22 cellular contexts compared by ENCODE assay signal in the genomic region with DNA sequence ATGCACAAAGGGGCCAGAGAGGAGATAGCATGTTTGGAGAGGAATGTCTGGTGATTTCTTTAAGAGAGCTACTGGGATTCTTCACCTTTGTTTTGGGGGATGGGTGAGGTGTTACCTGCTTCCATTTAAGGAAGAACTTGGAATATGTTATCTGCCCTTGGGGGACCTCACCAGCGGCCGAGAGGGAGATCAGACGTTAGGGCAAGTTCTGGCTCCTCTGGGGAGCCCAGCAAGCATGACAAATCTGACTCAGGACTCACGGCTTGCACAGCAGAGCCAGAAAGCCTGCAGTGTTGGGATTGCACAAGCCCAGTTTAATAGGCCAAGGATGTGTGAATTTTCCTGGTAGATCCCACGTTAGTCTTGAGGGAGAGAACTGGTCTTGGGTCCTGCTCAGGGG. TPM values are rescaled to one million over a fixed set of nuclear protein-coding genes. Genes with fewer than 3 reads are reported as not detected.
DNase-seq lines count a peak whose midpoint lies in the region; ATAC-seq, FAIRE-seq and TF ChIP-seq lines count a peak whose summit lies in the region.
"Had no signal": no experiment of that assay in that cellular context is flagged by ENCODE, and none has a peak within 500 bp of the region (broad histone marks: within the 10 kb centered on the region; RNA-seq: fewer than 3 reads in every experiment).

No MANE protein-coding gene starts in this region.

- H2BK12ac ChIP-seq in H1 (ENCODE audit: low read depth, low read length), result no peak overlapping the region

- intact Hi-C loops in IMR-90 (cut with micrococcal nuclease), result loop anchor here (5.0 kb wide), 1 partner anchor 333 kb away; no protein-coding TSS in a partner anchor

- H3K4ac ChIP-seq in IMR-90 (ENCODE audit: low read depth, low read length) (0 out of 2 replicates have a peak overlapping the region, but pooled peaks have one; percentile 51), H1 (replicated peaks; ENCODE audit: insufficient read length, low read depth, low read length) (no peak overlapping the region)

- H2AFZ ChIP-seq in IMR-90 (replicated peaks; ENCODE audit: low read length, poor library complexity), result peak overlapping the region; percentile 24
- peak overlapping the region; percentile 90 for H2AFZ ChIP-seq in H1 (ENCODE audit: low read length)

- H3K27ac ChIP-seq in IMR-90 (ENCODE audit: insufficient read depth, low read length) (no peak overlapping the region), H1 (ENCODE audit: low read depth, low read length) (no peak overlapping the region)
- H3K27ac ChIP-seq: SJSA1, uterus had no signal

- H4K20me1 ChIP-seq in IMR-90 (ENCODE audit: insufficient read depth, low read length) (no peaks in the 10 kb centered on the region), H1 (replicated peaks in 1 of 2; ENCODE audit: control insufficient read depth in 1 of 2, insufficient read depth in 2 of 2, low read length in 2 of 2) (no peaks in the 10 kb centered on the region)

- H3K18ac ChIP-seq in IMR-90 (ENCODE audit: low read depth, low read length), result peak overlapping the region; percentile 26; the same call in 1 of the 2 replicates
- no peak overlapping the region for H3K18ac ChIP-seq in H1 (ENCODE audit: extremely low read depth, low read length)

- H4K91ac ChIP-seq in IMR-90 (ENCODE audit: insufficient read depth, low read depth, low read length) (no peak overlapping the region), H1 (replicated peaks; ENCODE audit: insufficient read length, low read length) (peak overlapping the region; percentile 20)

- peak overlapping the region; percentile 25 for H2BK120ac ChIP-seq in IMR-90 (ENCODE audit: low read depth, low read length)
- no peak overlapping the region for H2BK120ac ChIP-seq in H1 (replicated peaks; ENCODE audit: low read depth, low read length)

- H3K27me3 ChIP-seq in IMR-90 (ENCODE audit: control insufficient read depth, insufficient read depth, low read length), result no peaks in the 10 kb centered on the region
- no peaks in the 10 kb centered on the region for H3K27me3 ChIP-seq in H1 (replicated peaks in 1 of 4; ENCODE audit: control insufficient read depth in 3 of 4, extremely low read depth in 1 of 4, insufficient read depth in 3 of 4, low read length in 3 of 4)
- H3K27me3 ChIP-seq: SJSA1, uterus had no signal

- ATAC-seq in IMR-90 (ENCODE audit: low read depth) (peak; percentile 33), HG02623 (IDR thresholded peaks at IDR 0.05; ENCODE audit: unreplicated experiment) (no peak), GM19023 (IDR thresholded peaks at IDR 0.05; ENCODE audit: unreplicated experiment) (no peak)
- ATAC-seq: activated CD4-positive, CD25-positive, alpha-beta regulatory T cell treated with anti-CD3 and anti-CD28 coated beads, Interleukin-2, amount 50 U/mL, for 24 hours; K562 had no signal

- H3K36me3 ChIP-seq in IMR-90 (ENCODE audit: control insufficient read depth, insufficient read depth, low read length), result no peaks in the 10 kb centered on the region
- no peaks in the 10 kb centered on the region for H3K36me3 ChIP-seq in H1 (ENCODE audit: control insufficient read depth in 2 of 4, insufficient read depth in 4 of 4, low read length in 3 of 4)
- H3K36me3 ChIP-seq: SJSA1, uterus had no signal

- peak; percentile 56 for DNase-seq in EH (ENCODE audit: low read depth)
- DNase-seq in IMR-90, result peak; percentile 54
- no peak for DNase-seq in H1 (ENCODE audit: low read depth in 1 of 2, low spot score in 2 of 2)
- DNase-seq in iPS-NIHi11 (ENCODE audit: low spot score), result peak; percentile 15
- no peak for DNase-seq in T1000 (lab: John Stamatoyannopoulos, UW)
- DNase-seq in middle frontal gyrus (ENCODE audit: extremely low spot score, low spot score), result no peak
- DNase-seq: ACHN; activated effector memory CD4-positive, alpha-beta T cell treated with anti-CD3 and anti-CD28 coated beads, Interleukin-2, amount 50 U/mL, for 16 hours; amygdala; CD4-positive, alpha-beta memory T cell; DND-41; kidney glomerular epithelial cell; NCI-H748 treated with DMSO at 0.1 percent for 48 hours; OCI-M1; uterus had no signal

- H3K14ac ChIP-seq in IMR-90 (replicated peaks; ENCODE audit: low read depth, low read length) (0 out of 2 replicates have a peak overlapping the region, but pooled peaks have one; percentile 25), H1 (ENCODE audit: insufficient read length) (no peak overlapping the region)

- peak overlapping the region; percentile 11 for H2AK9ac ChIP-seq in IMR-90 (replicated peaks; ENCODE audit: low read depth, low read length, poor library complexity)

- POLR2A ChIA-PET in IMR-90 (lab: Charles Lee; ENCODE audit: unreplicated experiment), result no interaction called here
- POLR2A ChIA-PET in H1 (lab: Charles Lee; ENCODE audit: partially characterized antibody), result interaction anchor here (1.2 kb wide), 1 partner anchor 320 kb away, joined by 4 read pairs; a partner anchor contains a TSS

- no peak for TF ChIP-seq CTCF in IMR-90 (conservative IDR thresholded peaks at IDR 0.05; ENCODE audit: low read depth, low read length)
- no peak for TF ChIP-seq CTCF in H1 (IDR thresholded peaks at IDR 0.05; ENCODE audit: control extremely low read depth in 1 of 3, insufficient read depth in 1 of 3, low read depth in 1 of 3, low read length in 3 of 3)

- H3K79me1 ChIP-seq in IMR-90 (ENCODE audit: low read depth in 1 of 2, low read length in 2 of 2) (peaks cover 0 to 4% of the 10 kb centered on the region in 2 experiments; a peak in 1 of 4 replicates), H1 (ENCODE audit: low read depth, low read length) (no peaks in the 10 kb centered on the region)

- H3K9ac ChIP-seq in IMR-90 (ENCODE audit: low read depth, low read length), result no peak overlapping the region
- H3K9ac ChIP-seq in H1 (replicated peaks in 1 of 4; ENCODE audit: extremely low read depth in 1 of 4, low read depth in 3 of 4, low read length in 3 of 4), result no peak overlapping the region

- in situ Hi-C loops in IMR-90 (cut with MboI; ENCODE audit: low sequenced_read_pairs), result no loop called here

- H2BK5ac ChIP-seq in IMR-90 (ENCODE audit: low read depth, low read length, poor library complexity, severe bottlenecking) (peak overlapping the region; percentile 25), H1 (ENCODE audit: low read depth, low read length) (no peak overlapping the region)

- TF ChIP-seq RAD21 in IMR-90 (IDR thresholded peaks at IDR 0.05; ENCODE audit: low read length) (no peak), H1 (IDR thresholded peaks at IDR 0.05 in 1 of 2, conservative IDR thresholded peaks at IDR 0.05 in 1 of 2; ENCODE audit: low read depth in 2 of 2, low read length in 2 of 2) (no peak)

- H4K8ac ChIP-seq in IMR-90 (ENCODE audit: low read depth in 2 of 2, low read length in 2 of 2) (peak overlapping the region in 1 of 2 experiments; percentile 48; a peak in 1 of 4 replicates), H1 (ENCODE audit: extremely low read depth, insufficient read depth, low read length) (no peak overlapping the region)

- TF ChIP-seq EP300 in H1 (IDR thresholded peaks at IDR 0.05; ENCODE audit: borderline replicate concordance in 1 of 2, low read depth in 2 of 2, low read length in 2 of 2), result no peak

- dilution Hi-C loops in IMR-90 (cut with HindIII; ENCODE audit: low sequenced_read_pairs, unreplicated experiment), result no loop called here

- no peak for FAIRE-seq in H1 (lab: Jason Lieb, UNC)
- FAIRE-seq: colon, endothelial cell of umbilical vein, K562 had no signal

- no peak overlapping the region for H3K4me3 ChIP-seq in IMR-90 (ENCODE audit: insufficient read depth, low read depth, low read length)
- H3K4me3 ChIP-seq in H1 (ENCODE audit: extremely low read depth in 1 of 4, insufficient read depth in 2 of 4, low read depth in 3 of 4, low read length in 4 of 4), result no peak overlapping the region
- H3K4me3 ChIP-seq: K562, SJSA1, uterus had no signal

- H2BK20ac ChIP-seq in IMR-90 (ENCODE audit: low read depth, low read length), result peak overlapping the region; percentile 62
- no peak overlapping the region for H2BK20ac ChIP-seq in H1 (ENCODE audit: low read length)

- H3K23me2 ChIP-seq in H1 (ENCODE audit: low read depth, low read length), result no peaks in the 10 kb centered on the region

- peak overlapping the region; percentile 35; the same call in 1 of the 3 replicates for H2BK15ac ChIP-seq in IMR-90 (ENCODE audit: low read depth, low read length)
- no peak overlapping the region for H2BK15ac ChIP-seq in H1 (ENCODE audit: low read length)

- peaks cover 7% of the 10 kb centered on the region for H3K9me1 ChIP-seq in IMR-90 (ENCODE audit: insufficient read depth, low read length)

- H3K79me2 ChIP-seq in H1 (ENCODE audit: control insufficient read depth in 1 of 2, insufficient read depth in 2 of 2, low read length in 2 of 2), result no peaks in the 10 kb centered on the region

- no peak overlapping the region for H3K23ac ChIP-seq in IMR-90 (ENCODE audit: low read depth, low read length)
- no peak overlapping the region for H3K23ac ChIP-seq in H1 (ENCODE audit: insufficient read length)

- no TSS peak for BruUV-seq in IMR-90 (replicated peaks; lab: Mats Ljungman, UMichigan)

- H3K4me2 ChIP-seq in IMR-90 (ENCODE audit: low read depth, low read length) (no peak overlapping the region), H1 (ENCODE audit: insufficient read depth in 1 of 2, low read depth in 2 of 2, low read length in 2 of 2) (no peak overlapping the region)

- no peaks in the 10 kb centered on the region for H3K9me3 ChIP-seq in IMR-90 (ENCODE audit: control insufficient read depth, insufficient read depth, low read length)
- no peaks in the 10 kb centered on the region for H3K9me3 ChIP-seq in H1 (ENCODE audit: insufficient read depth in 2 of 2, low read depth in 1 of 2, low read length in 1 of 2)
- H3K9me3 ChIP-seq: SJSA1, uterus had no signal

- peak overlapping the region; percentile 56; the same call in 1 of the 2 replicates for H2AK5ac ChIP-seq in IMR-90 (ENCODE audit: low read depth, low read length)
- H2AK5ac ChIP-seq in H1 (ENCODE audit: low read depth, low read length), result no peak overlapping the region

- no peak for TF ChIP-seq POLR2A in IMR-90 (IDR thresholded peaks at IDR 0.05; ENCODE audit: low read depth, low read length)
- no peak for TF ChIP-seq POLR2A in H1 (IDR thresholded peaks at IDR 0.05; ENCODE audit: control extremely low read depth in 1 of 2, low read depth in 2 of 2, low read length in 2 of 2)

- WGBS in IMR-90 (ENCODE audit: extremely low coverage in 2 of 2, insufficient read length in 1 of 2), 2 experiments, result 17% methylated on average over 3 of the region's 5 CpGs; no CpG with 5 or more reads in 1 of the 2 experiments
- WGBS in H1 (ENCODE audit: extremely low coverage in 1 of 2, insufficient coverage in 1 of 2, insufficient read length in 1 of 2, insufficient replicate concordance in 2 of 2, low coverage in 1 of 2, low lambda C conversion rate in 2 of 2, missing lambda C conversion rate in 1 of 2), 2 experiments, result 66% methylated on average over 5 of the region's 5 CpGs; no CpG with 5 or more reads in 1 of the 2 experiments

- CTCF ChIA-PET in IMR-90 (lab: Yijun Ruan, JAX) (no interaction called here), H1 (lab: Charles Lee; ENCODE audit: partially characterized antibody) (interaction anchor here (1.0 to 2.4 kb wide), 3 partner anchors 8 to 39 kb away, joined by 3 to 9 read pairs (median 8); no protein-coding TSS in a partner anchor)

- H3K4me1 ChIP-seq in IMR-90 (ENCODE audit: control insufficient read depth, insufficient read depth, low read length) (peaks cover 20% of the 10 kb centered on the region), H1 (replicated peaks in 1 of 4; ENCODE audit: control insufficient read depth in 3 of 4, insufficient read depth in 4 of 4, low read length in 3 of 4) (peaks cover 0 to 4% (median under 1%) of the 10 kb centered on the region in 4 experiments; a peak in 3 of 7 replicates)
- H3K4me1 ChIP-seq: uterus had no signal

- H4K5ac ChIP-seq in IMR-90 (ENCODE audit: low read depth, low read length) (0 out of 2 replicates have a peak overlapping the region, but pooled peaks have one; percentile 3), H1 (ENCODE audit: insufficient read length, low read depth, low read length) (no peak overlapping the region)

- H3K56ac ChIP-seq in IMR-90 (ENCODE audit: extremely low read depth, insufficient read depth, low read length) (no peak overlapping the region), H1 (replicated peaks; ENCODE audit: insufficient read length, low read depth, low read length) (no peak overlapping the region)

RNA-seq across cellular contexts. Expression of a gene that starts 40.3 kb away (rescaled TPM):
- total RNA-seq in IMR-90 (2012; rRNA removed), result 1.9 and 2.2 TPM in 2 replicates
- polyA plus RNA-seq in IMR-90 (2012; rRNA removed), result 1.0 and 1.1 TPM in 2 replicates
- 0.33 and 0.38 TPM in 2 replicates for polyA plus RNA-seq in IMR-90 (2012; cell fraction: cytosol; rRNA removed)
- polyA plus RNA-seq in IMR-90 (2012; cell fraction: nucleus; rRNA removed; ENCODE audit: low replicate concordance), result 0.27 and 1.1 TPM in 2 replicates
- not detected in 2 replicates for total RNA-seq in H1 (2021; fragmentation: NEBNext Ultra II Directional; extraction: Animal tissue kit (Norgen Biotek cat#: 25700))
- 0.02 TPM in 1 of 2 replicates, not detected in the other for polyA plus RNA-seq in H1 (2011; rRNA removed)
- polyA plus RNA-seq in H1 (2011; cell fraction: cytosol; rRNA removed), result 0.01 TPM
- not detected for polyA plus RNA-seq in H1 (2011; cell fraction: nucleus; rRNA removed)
- not detected in 4 replicates for polyA plus RNA-seq in H1 (2012, experiment 1 of 2)
- not detected for polyA plus RNA-seq in H1 (2012, experiment 2 of 2)
- polyA plus RNA-seq in H1 (2013, experiment 1 of 2), result 0.02 TPM
- 0.02 TPM for polyA plus RNA-seq in H1 (2013, experiment 2 of 2)
- not detected in 2 replicates for polyA minus RNA-seq in H1 (2011; rRNA and poly(A)+ RNA removed)
- polyA minus RNA-seq in H1 (2011; cell fraction: cytosol; rRNA and poly(A)+ RNA removed), result not detected
- polyA minus RNA-seq in H1 (2011; cell fraction: nucleus; rRNA and poly(A)+ RNA removed), result not detected
- total RNA-seq: CD4-positive, alpha-beta memory T cell; endothelial cell of umbilical vein; K562 had no signal
- polyA plus RNA-seq: CD4-positive, alpha-beta memory T cell; endothelial cell of umbilical vein; K562 had no signal

Comparison
In these comparisons a context has a peak if more than half of its experiments do, and no peak if none do; other contexts are left out.
1. DNase-seq: peak in EH (single experiment), IMR-90 (single experiment) and iPS-NIHi11 (single experiment); none in H1 (0 of 2), T1000 (single experiment) and middle frontal gyrus (single experiment).